In genomic region chr10:14698487-14699170, GRCh38 we compare ENCODE assay signal across 13 cellular contexts.
DNase-seq lines count a peak whose midpoint lies in the region; ATAC-seq and TF ChIP-seq lines count a peak whose summit lies in the region.
"Had no signal": no experiment of that assay in that cellular context is flagged by ENCODE, and none has a peak within 500 bp of the region (broad histone marks: within the 10 kb centered on the region; RNA-seq: fewer than 3 reads in every experiment).

No MANE protein-coding gene starts in this region.

- no peaks in the 10 kb centered on the region for H3K79me2 ChIP-seq in mammary epithelial cell (ENCODE audit: insufficient read depth, low read length)
- no peaks in the 10 kb centered on the region for H3K79me2 ChIP-seq in osteoblast (ENCODE audit: insufficient read depth, low read length)

- H4K20me1 ChIP-seq in mammary epithelial cell (ENCODE audit: insufficient read depth, low read length) = no peaks in the 10 kb centered on the region
- no peaks in the 10 kb centered on the region for H4K20me1 ChIP-seq in osteoblast (ENCODE audit: insufficient read depth, low read length)

- H3K4me1 Mint-ChIP-seq in natural killer cell = peaks cover 0 to 8% of the 10 kb centered on the region in 2 donors
- peaks cover 5% of the 10 kb centered on the region for H3K4me1 Mint-ChIP-seq in CD14-positive monocyte

- intact Hi-C loops in mammary epithelial cell (cut with micrococcal nuclease) (no loop called here), natural killer cell (cut with micrococcal nuclease) (no loop called here), CD14-positive monocyte (cut with micrococcal nuclease) (no loop called here)

- in situ Hi-C loops in mammary epithelial cell (cut with MboI; ENCODE audit: low sequenced_read_pairs in 2 of 2) = no loop called here

- H3K4me3 ChIP-seq in mammary epithelial cell (replicated peaks in 1 of 3; ENCODE audit: insufficient read depth in 1 of 3, low read depth in 2 of 3, low read length in 3 of 3) = no peak overlapping the region
- H3K4me3 ChIP-seq in osteoblast (ENCODE audit: insufficient read depth, low read length) = no peak overlapping the region
- H3K4me3 ChIP-seq: spleen, transverse colon had no signal

- no peaks in the 10 kb centered on the region for H3K9me3 Mint-ChIP-seq in natural killer cell
- peaks cover 0 to 6% (median under 1%) of the 10 kb centered on the region in 7 donors for H3K9me3 Mint-ChIP-seq in CD14-positive monocyte

- H3K27ac Mint-ChIP-seq in natural killer cell (no peak overlapping the region), CD14-positive monocyte (peak overlapping the region in 1 of 7 donors; percentile 2)

- BruUV-seq in mammary epithelial cell (replicated peaks; lab: Mats Ljungman, UMichigan) = no TSS peak

- dilution Hi-C loops in mammary epithelial cell (cut with HindIII; ENCODE audit: low sequenced_read_pairs) = no loop called here

- H3K9ac ChIP-seq in mammary epithelial cell (ENCODE audit: insufficient read depth, low read length) = no peak overlapping the region

- TF ChIP-seq CTCF in mammary epithelial cell (conservative IDR thresholded peaks at IDR 0.05 in 1 of 2, IDR thresholded peaks at IDR 0.05 in 1 of 2; ENCODE audit: extremely low read depth in 1 of 2, insufficient read depth in 1 of 2, low read depth in 1 of 2, low read length in 2 of 2) (no peak), osteoblast (IDR thresholded peaks at IDR 0.05; ENCODE audit: extremely low read depth, low read depth, low read length) (no peak), natural killer cell (IDR thresholded peaks at IDR 0.05) (no peak), CD14-positive monocyte (IDR thresholded peaks at IDR 0.05) (no peak)

- H3K4me2 ChIP-seq in mammary epithelial cell (ENCODE audit: insufficient read depth, low read depth, low read length) (no peak overlapping the region), osteoblast (ENCODE audit: insufficient read depth, low read length) (no peak overlapping the region)

- H3K9me3 ChIP-seq in mammary epithelial cell (replicated peaks; ENCODE audit: insufficient read depth, low read length) (no peaks in the 10 kb centered on the region), osteoblast (ENCODE audit: low read depth, low read length) (no peaks in the 10 kb centered on the region)
- H3K9me3 ChIP-seq: neutrophil, spleen, transverse colon had no signal

- H3K4me1 ChIP-seq in mammary epithelial cell (ENCODE audit: insufficient read depth, low read length) (no peaks in the 10 kb centered on the region), osteoblast (ENCODE audit: insufficient read depth, low read length) (peaks cover 3% of the 10 kb centered on the region)
- H3K4me1 ChIP-seq: spleen, transverse colon had no signal

- no peak overlapping the region for H3K27ac ChIP-seq in mammary epithelial cell (ENCODE audit: insufficient read depth, low read depth, low read length)
- no peak overlapping the region for H3K27ac ChIP-seq in osteoblast (ENCODE audit: low read depth, low read length)
- H3K27ac ChIP-seq: HL-60, neutrophil, spleen, transverse colon had no signal

- CTCF ChIA-PET in mammary epithelial cell (lab: Charles Lee; ENCODE audit: low non-redundant PET) = no interaction called here

- 51% methylated on average over 8 of the region's 8 CpGs for WGBS in mammary epithelial cell (ENCODE audit: low coverage, missing lambda C conversion rate)

- H3K27me3 Mint-ChIP-seq in natural killer cell (ENCODE audit: low read depth in 2 of 2) = peaks cover 0 to 3% of the 10 kb centered on the region in 2 donors
- H3K27me3 Mint-ChIP-seq in CD14-positive monocyte (ENCODE audit: low read depth in 3 of 3) = peaks cover 0 to 4% (median 2%) of the 10 kb centered on the region in 3 donors

- ATAC-seq in GM18502 (IDR thresholded peaks at IDR 0.05; ENCODE audit: poor library complexity, unreplicated experiment) (no peak), natural killer cell (no peak)

- H3K27me3 ChIP-seq in mammary epithelial cell (ENCODE audit: insufficient read depth, low read length) = no peaks in the 10 kb centered on the region
- H3K27me3 ChIP-seq in osteoblast (ENCODE audit: insufficient read depth, low read length) = no peaks in the 10 kb centered on the region
- H3K27me3 ChIP-seq: neutrophil, spleen, transverse colon had no signal

- H3K36me3 ChIP-seq in mammary epithelial cell (ENCODE audit: insufficient read depth, low read length) (no peaks in the 10 kb centered on the region), osteoblast (ENCODE audit: insufficient read depth, low read length) (no peaks in the 10 kb centered on the region)
- H3K36me3 ChIP-seq: neutrophil, spleen, transverse colon had no signal

- H3K4me3 Mint-ChIP-seq in natural killer cell = no peak overlapping the region
- H3K4me3 Mint-ChIP-seq in CD14-positive monocyte = no peak overlapping the region

- DNase-seq in GM04503 (ENCODE audit: low read depth) = peak; percentile 70
- DNase-seq in M059J (ENCODE audit: low read depth) = peak; percentile 67
- DNase-seq in mammary epithelial cell = peak; percentile 12
- DNase-seq in osteoblast (ENCODE audit: insufficient read length, low spot score, missing footprints) = peak; percentile 57
- no peak for DNase-seq in natural killer cell
- DNase-seq in CD14-positive monocyte (ENCODE audit: low spot score) = no peak
- no peak for DNase-seq in NCI-H69 (lab: John Stamatoyannopoulos, UW)
- DNase-seq: hippocampal formation, spleen, transverse colon had no signal

- no peak overlapping the region for H2AFZ ChIP-seq in mammary epithelial cell (ENCODE audit: low read depth, low read length)
- H2AFZ ChIP-seq in osteoblast (ENCODE audit: low read length) = no peak overlapping the region

- H3K36me3 Mint-ChIP-seq in natural killer cell (no peaks in the 10 kb centered on the region), CD14-positive monocyte (no peaks in the 10 kb centered on the region)

Comparison
In these comparisons a context has a peak if more than half of its experiments do, and no peak if none do; other contexts are left out.
1. DNase-seq: peak in GM04503 (single experiment), M059J (single experiment), mammary epithelial cell (single experiment) and osteoblast (single experiment); none in natural killer cell (single experiment), CD14-positive monocyte (single experiment) and NCI-H69 (single experiment).